ENCODE assay signal across 17 cellular contexts in genomic region chr2:181944164-181944913, GRCh38. TPM values are rescaled to one million over a fixed set of nuclear protein-coding genes. Genes with fewer than 3 reads are reported as not detected.
"Had no signal": no experiment of that assay in that cellular context is flagged by ENCODE, and none has a peak within 500 bp of the region (broad histone marks: within the 10 kb centered on the region; RNA-seq: fewer than 3 reads in every experiment).

No MANE protein-coding gene starts in this region.

- H3K27ac ChIP-seq: breast epithelium, right atrium auricular region, SJCRH30, spleen had no signal

- H3K9me3 Mint-ChIP-seq: activated B cell treated with CpG ODN at 0.5 μM for 24 hours; activated T-cell treated with anti-CD3 and anti-CD28 coated beads, Interleukin-2, amount 50 U/mL, for 72 hours; endodermal cell; naive thymus-derived CD4-positive, alpha-beta T cell; stimulated activated naive CD8-positive, alpha-beta T cell treated with anti-CD3 and anti-CD28 coated beads, Interleukin-15, amount 100 ng/mL, for 72 hours had no signal

- DNase-seq: activated B cell treated with CpG ODN at 0.5 μM for 24 hours; activated CD4-positive, alpha-beta T cell treated with anti-CD3 and anti-CD28 coated beads for 48 hours; activated CD8-positive, alpha-beta memory T cell treated with anti-CD3 and anti-CD28 coated beads, Interleukin-2, amount 50 U/mL, for 48 hours; activated CD8-positive, alpha-beta T cell treated with anti-CD3 and anti-CD28 coated beads, Interleukin-2, amount 10 ng/mL, durations not matched to agents 7 days and 5 days; activated naive CD4-positive, alpha-beta T cell; activated T-cell treated with anti-CD3 and anti-CD28 coated beads, Interleukin-2, amount 50 U/mL, for 72 hours; aorta; endodermal cell; naive thymus-derived CD4-positive, alpha-beta T cell; nucleus accumbens; SJCRH30; spleen; stimulated activated naive CD8-positive, alpha-beta T cell treated with anti-CD3 and anti-CD28 coated beads, Interleukin-15, amount 100 ng/mL, for 72 hours; SW 1271 had no signal

- H3K36me3 ChIP-seq: breast epithelium, right atrium auricular region, SJCRH30, spleen had no signal

- H3K4me1 Mint-ChIP-seq: activated B cell treated with CpG ODN at 0.5 μM for 24 hours; stimulated activated naive CD8-positive, alpha-beta T cell treated with anti-CD3 and anti-CD28 coated beads, Interleukin-15, amount 100 ng/mL, for 72 hours had no signal

- H3K9me3 ChIP-seq: breast epithelium, right atrium auricular region, spleen had no signal

- H3K4me3 ChIP-seq: breast epithelium, right atrium auricular region, SJCRH30, spleen had no signal

- H3K27ac Mint-ChIP-seq: activated B cell treated with CpG ODN at 0.5 μM for 24 hours; activated CD8-positive, alpha-beta T cell treated with anti-CD3 and anti-CD28 coated beads, Interleukin-2, amount 10 ng/mL, durations not matched to agents 7 days and 5 days; activated T-cell treated with anti-CD3 and anti-CD28 coated beads, Interleukin-2, amount 50 U/mL, for 72 hours; endodermal cell; naive thymus-derived CD4-positive, alpha-beta T cell; stimulated activated naive CD8-positive, alpha-beta T cell treated with anti-CD3 and anti-CD28 coated beads, Interleukin-15, amount 100 ng/mL, for 72 hours had no signal

- H3K4me3 Mint-ChIP-seq: activated B cell treated with CpG ODN at 0.5 μM for 24 hours; activated CD8-positive, alpha-beta T cell treated with anti-CD3 and anti-CD28 coated beads, Interleukin-2, amount 10 ng/mL, durations not matched to agents 7 days and 5 days; activated T-cell treated with anti-CD3 and anti-CD28 coated beads, Interleukin-2, amount 50 U/mL, for 72 hours; endodermal cell; naive thymus-derived CD4-positive, alpha-beta T cell; stimulated activated naive CD8-positive, alpha-beta T cell treated with anti-CD3 and anti-CD28 coated beads, Interleukin-15, amount 100 ng/mL, for 72 hours had no signal

- H3K4me1 ChIP-seq: breast epithelium, right atrium auricular region, SJCRH30, spleen had no signal

- ATAC-seq: activated CD8-positive, alpha-beta T cell treated with anti-CD3 and anti-CD28 coated beads, Interleukin-2, amount 10 ng/mL, durations not matched to agents 7 days and 5 days; activated T-cell treated with anti-CD3 and anti-CD28 coated beads, Interleukin-2, amount 50 U/mL, for 72 hours; naive thymus-derived CD4-positive, alpha-beta T cell; stimulated activated naive CD8-positive, alpha-beta T cell treated with anti-CD3 and anti-CD28 coated beads, Interleukin-15, amount 100 ng/mL, for 72 hours had no signal

- H3K27me3 ChIP-seq: breast epithelium, right atrium auricular region, SJCRH30, spleen had no signal

RNA-seq across cellular contexts. Expression of gene PPP1R1C, which starts 41.3 kb away (rescaled TPM):
- total RNA-seq: activated B cell treated with CpG ODN at 0.5 μM for 24 hours; activated CD8-positive, alpha-beta T cell treated with anti-CD3 and anti-CD28 coated beads, Interleukin-2, amount 10 ng/mL, durations not matched to agents 7 days and 5 days; activated T-cell treated with anti-CD3 and anti-CD28 coated beads, Interleukin-2, amount 50 U/mL, for 72 hours; mononuclear cell; naive thymus-derived CD4-positive, alpha-beta T cell; SJCRH30 had no signal
